Comparison of ENCODE assay signal across 8 cellular contexts in the genomic region with DNA sequence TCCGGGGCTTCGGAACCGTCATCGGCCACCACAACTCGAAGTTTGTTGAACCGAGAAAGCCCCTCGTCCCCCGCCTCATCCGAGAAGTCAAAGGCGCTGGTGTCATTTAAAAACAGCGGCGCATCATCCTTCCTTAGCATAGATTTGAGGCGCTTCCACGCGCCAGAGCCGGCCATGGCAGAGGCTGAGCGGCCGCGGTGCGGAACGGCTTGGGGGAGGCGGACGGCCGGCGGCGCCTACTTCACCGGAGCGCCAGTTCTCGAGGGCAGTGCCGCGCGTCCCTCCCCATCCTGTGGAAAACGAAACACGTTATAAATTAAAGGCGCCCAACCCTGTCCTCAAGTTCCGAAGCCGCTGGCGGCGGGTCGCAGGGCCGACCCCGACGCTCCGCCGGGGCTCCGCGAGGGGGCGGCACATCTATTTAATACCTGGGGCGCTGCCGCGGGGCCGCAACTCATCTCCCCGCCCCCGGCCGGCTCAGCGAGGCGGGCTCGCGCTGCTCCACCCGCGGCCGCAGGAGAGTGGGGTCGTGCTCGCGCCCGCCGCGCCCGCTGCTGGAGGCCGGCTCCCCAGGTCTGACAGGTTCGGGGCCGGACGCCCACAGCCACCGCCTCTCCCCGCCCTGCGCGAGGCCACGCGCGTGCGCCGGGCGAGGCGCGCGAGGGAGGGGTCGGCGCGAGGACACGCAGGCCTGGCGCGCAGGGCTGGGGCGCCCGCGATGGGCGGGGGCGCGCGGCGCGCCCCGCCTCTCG. TPM values are rescaled to one million over a fixed set of nuclear protein-coding genes. Genes with fewer than 3 reads are reported as not detected.
DNase-seq lines count a peak whose midpoint lies in the region; ATAC-seq and TF ChIP-seq lines count a peak whose summit lies in the region.

A gene with protein sequence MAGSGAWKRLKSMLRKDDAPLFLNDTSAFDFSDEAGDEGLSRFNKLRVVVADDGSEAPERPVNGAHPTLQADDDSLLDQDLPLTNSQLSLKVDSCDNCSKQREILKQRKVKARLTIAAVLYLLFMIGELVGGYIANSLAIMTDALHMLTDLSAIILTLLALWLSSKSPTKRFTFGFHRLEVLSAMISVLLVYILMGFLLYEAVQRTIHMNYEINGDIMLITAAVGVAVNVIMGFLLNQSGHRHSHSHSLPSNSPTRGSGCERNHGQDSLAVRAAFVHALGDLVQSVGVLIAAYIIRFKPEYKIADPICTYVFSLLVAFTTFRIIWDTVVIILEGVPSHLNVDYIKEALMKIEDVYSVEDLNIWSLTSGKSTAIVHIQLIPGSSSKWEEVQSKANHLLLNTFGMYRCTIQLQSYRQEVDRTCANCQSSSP (minus strand): TSS at position 577 of the 752 bp plus-strand sequence. CDS start 401 bp downstream, at position 176.

- DNase-seq in HCT116 (ENCODE audit: low read depth, low spot score), result no peak
- DNase-seq in NCI-H1048 (lab: John Stamatoyannopoulos, UW), result peak; percentile 29
- peak; percentile 67 for DNase-seq in activated CD4-positive, alpha-beta memory T cell treated with anti-CD3 and anti-CD28 coated beads, Interleukin-2, amount 10 ng/mL, durations not matched to agents 7 days and 5 days
- DNase-seq in ecto neural progenitor cell (ENCODE audit: low spot score), result peak; percentile 79
- DNase-seq in lung (ENCODE audit: low spot score), result peak; percentile 56
- peak in 2 of 3 experiments; percentile 32 to 59 for DNase-seq in stimulated activated CD4-positive, alpha-beta T cell treated with anti-CD3 and anti-CD28 coated beads, TNF-alpha, amount 100 ng/mL, for 24 hours (ENCODE audit: low read depth in 3 of 3)
- no peak for DNase-seq in GF-D8 (lab: John Stamatoyannopoulos, UW)

- no peaks in the 10 kb centered on the region for H3K36me3 ChIP-seq in HCT116 (ENCODE audit: control insufficient read depth in 1 of 2, insufficient read depth in 2 of 2, low read length in 2 of 2)
- H3K36me3 ChIP-seq in lung (ENCODE audit: control insufficient read depth in 2 of 2, insufficient read depth in 2 of 2, low read length in 2 of 2), result peaks cover 0 to 1% of the 10 kb centered on the region in 2 donors

- RAD21 ChIA-PET in HCT116 (lab: Charles Lee; ENCODE audit: low non-redundant PET in 1 of 2, low total read pairs in 2 of 2, uncharacterized antibody in 2 of 2, unreplicated experiment in 2 of 2), result no interaction called here

- ATAC-seq in HCT116 (peak; percentile 96), lung (ENCODE audit: insufficient read depth, low FRiP score) (peak; percentile 97)

- H3K4me3 ChIP-seq in GM12875 (ENCODE audit: low read depth, low read length) (peak within 1 kb of the TSS; percentile 63), HCT116 (replicated peaks in 1 of 2; ENCODE audit: low read depth in 1 of 2, low read length in 2 of 2) (peak within 1 kb of the TSS; percentile 50 to 68), lung (peak within 1 kb of the TSS; percentile 63)

- TF ChIP-seq POLR2A in HCT116 (IDR thresholded peaks at IDR 0.05; ENCODE audit: borderline replicate concordance, extremely low read depth, insufficient read depth, insufficient read length), result no peak

- TF ChIP-seq CTCF in GM12875 (IDR thresholded peaks at IDR 0.05; ENCODE audit: borderline replicate concordance, insufficient read depth, low read depth, low read length) (peak; percentile 46; the same call in 1 of the 2 replicates), HCT116 (IDR thresholded peaks at IDR 0.05 in 2 of 3, conservative IDR thresholded peaks at IDR 0.05 in 1 of 3; ENCODE audit: borderline replicate concordance in 1 of 3, insufficient read depth in 1 of 3, low read depth in 2 of 3, low read length in 2 of 3) (peak in 2 of 3 experiments; percentile 32 to 43; a peak in 4 of 6 replicates), lung (IDR thresholded peaks at IDR 0.05; ENCODE audit: control extremely low read depth, extremely low read depth) (no peak)

- no peaks in the 10 kb centered on the region for H3K79me2 ChIP-seq in HCT116 (ENCODE audit: insufficient read depth, low read length)

- no peaks in the 10 kb centered on the region for H4K20me1 ChIP-seq in HCT116 (ENCODE audit: insufficient read depth)

- H3K4me1 ChIP-seq in HCT116 (ENCODE audit: control insufficient read depth in 1 of 2, insufficient read depth in 2 of 2, low read length in 2 of 2) (peaks cover 9 to 18% of the 10 kb centered on the region in 2 experiments), lung (ENCODE audit: control insufficient read depth in 2 of 2, insufficient read depth in 2 of 2, low read length in 2 of 2) (peaks cover 0 to 7% of the 10 kb centered on the region in 2 donors)

- H2AFZ ChIP-seq in HCT116 (ENCODE audit: low read depth, low read length, poor library complexity, severe bottlenecking), result peak within 1 kb of the TSS; percentile 68

- 0 out of 2 replicates have a peak, but pooled peaks have one; percentile 10 for TF ChIP-seq RAD21 in HCT116 (IDR thresholded peaks at IDR 0.05; ENCODE audit: low read depth)

- no TSS peak for BruUV-seq in HCT116 (replicated peaks; lab: Mats Ljungman, UMichigan)

- H3K36me3 Mint-ChIP-seq in activated CD4-positive, alpha-beta memory T cell treated with anti-CD3 and anti-CD28 coated beads, Interleukin-2, amount 10 ng/mL, durations not matched to agents 7 days and 5 days (ENCODE audit: low read depth), result no peaks in the 10 kb centered on the region

- H3K9me3 Mint-ChIP-seq in activated CD4-positive, alpha-beta memory T cell treated with anti-CD3 and anti-CD28 coated beads, Interleukin-2, amount 10 ng/mL, durations not matched to agents 7 days and 5 days, result no peaks in the 10 kb centered on the region

- 1% methylated on average over 87 to 103 of the region's 103 CpGs for WGBS in lung, 2 donors

- H3K27ac Mint-ChIP-seq in activated CD4-positive, alpha-beta memory T cell treated with anti-CD3 and anti-CD28 coated beads, Interleukin-2, amount 10 ng/mL, durations not matched to agents 7 days and 5 days, result peak within 1 kb of the TSS; percentile 36

- peaks cover 23% of the 10 kb centered on the region for H3K27me3 Mint-ChIP-seq in activated CD4-positive, alpha-beta memory T cell treated with anti-CD3 and anti-CD28 coated beads, Interleukin-2, amount 10 ng/mL, durations not matched to agents 7 days and 5 days

- peak within 1 kb of the TSS; percentile 25 for H3K27ac ChIP-seq in HCT116 (ENCODE audit: low read depth, low read length)
- H3K27ac ChIP-seq in lung (ENCODE audit: low read depth in 1 of 2, low read length in 1 of 2), result peak within 1 kb of the TSS; percentile 68 to 88

- no peaks in the 10 kb centered on the region for H3K9me2 ChIP-seq in HCT116 (ENCODE audit: insufficient read depth)

- peak within 1 kb of the TSS; percentile 94 for H3K4me2 ChIP-seq in HCT116 (ENCODE audit: low read length)

- intact Hi-C loops in HCT116 (cut with micrococcal nuclease), result no loop called here

- H3K27me3 ChIP-seq in HCT116 (ENCODE audit: insufficient read depth, low read length) (no peaks in the 10 kb centered on the region), lung (ENCODE audit: control insufficient read depth, insufficient read depth) (no peaks in the 10 kb centered on the region)

- peaks cover 20% of the 10 kb centered on the region for H3K4me1 Mint-ChIP-seq in activated CD4-positive, alpha-beta memory T cell treated with anti-CD3 and anti-CD28 coated beads, Interleukin-2, amount 10 ng/mL, durations not matched to agents 7 days and 5 days

- CTCF ChIA-PET in HCT116 (lab: Charles Lee), result no interaction called here
- CTCF ChIA-PET in activated CD4-positive, alpha-beta memory T cell treated with anti-CD3 and anti-CD28 coated beads, Interleukin-2, amount 10 ng/mL, durations not matched to agents 7 days and 5 days (lab: Charles Lee), result interaction anchor here (1.3 to 2.0 kb wide), 4 partner anchors 10 to 92 kb away, joined by 3 to 4 read pairs (median 4); a partner anchor contains a TSS

- H3K9me3 ChIP-seq in HCT116 (ENCODE audit: control insufficient read depth in 1 of 2, insufficient read depth in 1 of 2, low read depth in 1 of 2, low read length in 2 of 2) (no peaks in the 10 kb centered on the region), lung (ENCODE audit: control insufficient read depth in 2 of 2, insufficient read depth in 1 of 2, low read length in 1 of 2) (no peaks in the 10 kb centered on the region)

- POLR2A ChIA-PET in HCT116 (lab: Charles Lee), result no interaction called here
- POLR2A ChIA-PET in activated CD4-positive, alpha-beta memory T cell treated with anti-CD3 and anti-CD28 coated beads, Interleukin-2, amount 10 ng/mL, durations not matched to agents 7 days and 5 days (lab: Charles Lee), result interaction anchor here (0.7 to 1.8 kb wide), 4 partner anchors 64 to 120 kb away, joined by 3 to 7 read pairs (median 3); a partner anchor contains a TSS

- peak within 1 kb of the TSS; percentile 83 for H3K4me3 Mint-ChIP-seq in activated CD4-positive, alpha-beta memory T cell treated with anti-CD3 and anti-CD28 coated beads, Interleukin-2, amount 10 ng/mL, durations not matched to agents 7 days and 5 days

- H3K9ac ChIP-seq in HCT116 (ENCODE audit: low read length), result peak within 1 kb of the TSS; percentile 42

TF ChIP-seq in HCT116, 20 proteins besides CTCF, POLR2A, EP300 and RAD21:
- TF ChIP-seq FOSL1 (IDR thresholded peaks at IDR 0.05; ENCODE audit: low read depth) (no peak), EZH2 (IDR thresholded peaks at IDR 0.05) (no peak), POLR2AphosphoS5 (IDR thresholded peaks at IDR 0.05; ENCODE audit: low read depth, low read length) (peak; percentile 41; the same call in 1 of the 2 replicates), YY1 (IDR thresholded peaks at IDR 0.05; ENCODE audit: extremely low read depth, insufficient replicate concordance, low read depth, low read length) (no peak), ZFX (IDR thresholded peaks at IDR 0.05) (peak; percentile 52)
- TF ChIP-seq, protein P1, sequence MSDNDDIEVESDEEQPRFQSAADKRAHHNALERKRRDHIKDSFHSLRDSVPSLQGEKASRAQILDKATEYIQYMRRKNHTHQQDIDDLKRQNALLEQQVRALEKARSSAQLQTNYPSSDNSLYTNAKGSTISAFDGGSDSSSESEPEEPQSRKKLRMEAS (IDR thresholded peaks at IDR 0.05), result peak; percentile 14; the same call in 1 of the 2 replicates

RNA-seq across cellular contexts. Expression of the gene that starts here (rescaled TPM):
- 2.7 TPM for total RNA-seq in HCT116 (2021; ENCODE audit: unreplicated experiment)
- 0.87 and 1.0 TPM in 2 replicates for polyA plus RNA-seq in HCT116 (2012)
- 1 to 10 TPM; 3.2 to 3.3 TPM for total RNA-seq in activated CD4-positive, alpha-beta memory T cell treated with anti-CD3 and anti-CD28 coated beads, Interleukin-2, amount 10 ng/mL, durations not matched to agents 7 days and 5 days
- 1 to 10 TPM; 4.5 to 7.8 TPM for total RNA-seq in lung
- polyA plus RNA-seq in lung, result 1 to 10 TPM; 1.0 to 1.4 TPM

Comparison
In these comparisons a context has a peak if more than half of its experiments do, and no peak if none do; other contexts are left out.
1. DNase-seq: peak in NCI-H1048 (single experiment), activated CD4-positive, alpha-beta memory T cell treated with anti-CD3 and anti-CD28 coated beads, Interleukin-2, amount 10 ng/mL, durations not matched to agents 7 days and 5 days (single experiment), ecto neural progenitor cell (single experiment), lung (single experiment) and stimulated activated CD4-positive, alpha-beta T cell treated with anti-CD3 and anti-CD28 coated beads, TNF-alpha, amount 100 ng/mL, for 24 hours (2 of 3); none in HCT116 (single experiment) and GF-D8 (single experiment).
2. Peak in every context shown above with its lines, with median percentiles within 50 percentile points of each other: H3K4me3 ChIP-seq.